In the genomic region with DNA sequence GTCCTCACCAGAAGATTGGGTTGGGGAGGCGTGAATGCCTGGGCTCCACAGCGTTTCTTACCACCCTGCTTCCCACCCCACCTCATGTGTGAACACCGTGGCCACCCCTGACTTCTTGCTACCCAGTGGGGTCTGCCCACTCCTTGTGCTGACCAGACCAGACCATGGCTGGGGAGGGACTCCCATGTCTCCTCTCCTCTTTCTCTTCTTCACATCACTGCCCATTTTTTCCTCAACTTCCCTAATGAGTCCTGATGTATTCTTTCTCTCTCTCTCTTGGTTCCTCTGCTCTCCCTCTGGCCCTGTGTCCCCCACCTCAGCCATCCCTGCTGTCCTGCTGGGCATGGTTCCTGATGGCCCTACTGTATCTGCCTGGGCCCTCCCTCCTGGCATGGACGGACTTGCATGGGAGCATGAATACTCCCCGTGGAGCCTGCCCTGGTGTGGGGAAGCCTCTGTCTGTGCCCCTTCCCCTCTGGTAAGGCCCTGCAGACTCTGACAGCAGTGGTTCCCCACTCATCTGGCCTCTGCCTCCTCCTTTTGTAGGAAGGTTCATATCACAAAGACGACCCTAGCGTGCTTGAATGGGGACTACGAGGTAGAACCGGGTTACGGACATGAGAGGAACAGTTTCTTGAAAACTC, we compare ENCODE assay signal across 23 cellular contexts.
DNase-seq lines count a peak whose midpoint lies in the region; ATAC-seq and TF ChIP-seq lines count a peak whose summit lies in the region.
"Had no signal": no experiment of that assay in that cellular context is flagged by ENCODE, and none has a peak within 500 bp of the region (broad histone marks: within the 10 kb centered on the region; RNA-seq: fewer than 3 reads in every experiment).

No MANE protein-coding gene starts in this region.

- no peak overlapping the region for H3K14ac ChIP-seq in neuronal stem cell (ENCODE audit: low read length)

- no peak overlapping the region for H2BK15ac ChIP-seq in neuronal stem cell (ENCODE audit: low read length)

- no peak for TF ChIP-seq CTCF in GM23338 (conservative IDR thresholded peaks at IDR 0.05; ENCODE audit: low read depth in 2 of 2)

- H2BK12ac ChIP-seq in neuronal stem cell (ENCODE audit: low read length) = no peak overlapping the region

- DNase-seq in D341Med (ENCODE audit: low spot score) (peak; percentile 7), GM23338 (ENCODE audit: low spot score) (no peak), islet precursor cell (peak; percentile 32), neuronal stem cell (ENCODE audit: low spot score) (no peak), NCI-H2107 (lab: John Stamatoyannopoulos, UW) (no peak)
- DNase-seq: CD4-positive, CD25-positive, alpha-beta regulatory T cell; H7; HFFc6; NCI-H1092 treated with DMSO at 0.1 percent for 48 hours; NCI-H1436 treated with DMSO at 0.1 percent for 48 hours; NCI-H2029; NCI-H2171; NCI-H345; NCI-H524; NCI-H774; NK-92 treated with Interleukin-12 subunit alpha and Interleukin-12 subunit beta, amount 100 ng/mL, for 24 hours; SHP77 treated with DMSO at 0.1 percent for 48 hours had no signal

- H4K20me1 ChIP-seq in GM23338 (replicated peaks; ENCODE audit: insufficient read depth) = no peaks in the 10 kb centered on the region

- no peaks in the 10 kb centered on the region for H3K9me3 ChIP-seq in neuronal stem cell (replicated peaks in 1 of 2; ENCODE audit: control insufficient read depth in 2 of 2, insufficient read depth in 1 of 2, low read depth in 1 of 2, low read length in 2 of 2)

- no peak overlapping the region for H2BK120ac ChIP-seq in neuronal stem cell (ENCODE audit: low read depth, low read length)

- H3K9ac ChIP-seq in neuronal stem cell (ENCODE audit: low read depth, low read length, poor library complexity) = no peak overlapping the region

- peaks cover 20% of the 10 kb centered on the region for H3K27me3 Mint-ChIP-seq in GM23338 (ENCODE audit: insufficient read depth, low read depth, poor library complexity)

- H3K27ac ChIP-seq in GM23338 (ENCODE audit: low read depth) (no peak overlapping the region), neuronal stem cell (replicated peaks; ENCODE audit: low read length) (no peak overlapping the region)
- H3K27ac ChIP-seq: HL-60, RWPE1 had no signal

- H3K79me2 ChIP-seq in GM23338 (replicated peaks; ENCODE audit: insufficient read depth) = no peaks in the 10 kb centered on the region

- H3K79me1 ChIP-seq in neuronal stem cell (ENCODE audit: low read depth, low read length) = no peaks in the 10 kb centered on the region

- ATAC-seq in GM23338 = no peak
- ATAC-seq in HG03378 (IDR thresholded peaks at IDR 0.05; ENCODE audit: unreplicated experiment) = no peak
- ATAC-seq in HG03469 (IDR thresholded peaks at IDR 0.05; ENCODE audit: unreplicated experiment) = no peak
- ATAC-seq in HG02798 (IDR thresholded peaks at IDR 0.05; ENCODE audit: poor library complexity, unreplicated experiment) = no peak
- ATAC-seq: K562 had no signal

- no peak overlapping the region for H2BK5ac ChIP-seq in neuronal stem cell (ENCODE audit: low read length)

- H3K4me3 ChIP-seq in GM23338 (no peak overlapping the region), neuronal stem cell (ENCODE audit: low read length in 2 of 2) (no peak overlapping the region)
- H3K4me3 ChIP-seq: K562 had no signal

- H3F3A ChIP-seq in GM23338 (replicated peaks; ENCODE audit: low read depth) = no peaks in the 10 kb centered on the region

- H3K27me3 ChIP-seq in GM23338 (ENCODE audit: insufficient read depth) (no peaks in the 10 kb centered on the region), neuronal stem cell (ENCODE audit: control insufficient read depth in 3 of 3, insufficient read depth in 3 of 3, low read depth in 1 of 3, low read length in 3 of 3) (no peaks in the 10 kb centered on the region)

- H3K4me2 ChIP-seq in GM23338 = no peak overlapping the region
- no peak overlapping the region for H3K4me2 ChIP-seq in neuronal stem cell (ENCODE audit: insufficient read depth, low read length, poor library complexity, severe bottlenecking)

- H2AFZ ChIP-seq in GM23338 (no peak overlapping the region), neuronal stem cell (ENCODE audit: low read length) (no peak overlapping the region)

- WGBS in neuronal stem cell (ENCODE audit: extremely low coverage in 2 of 2, insufficient read length in 2 of 2, insufficient replicate concordance in 1 of 2), 2 donors = no CpG with 5 or more reads among the region's 10 CpGs

- peak overlapping the region; percentile 68; the same call in 1 of the 2 replicates for H3K27ac Mint-ChIP-seq in GM23338
- H3K27ac Mint-ChIP-seq: CD4-positive, CD25-positive, alpha-beta regulatory T cell; HFFc6 had no signal

- H4K91ac ChIP-seq in neuronal stem cell (ENCODE audit: low read depth, low read length, poor library complexity) = no peak overlapping the region

- H3K23ac ChIP-seq in neuronal stem cell (ENCODE audit: low read depth, low read length, poor library complexity) = peak overlapping the region; percentile 23

- H3K9me3 Mint-ChIP-seq in GM23338 = peaks cover 2% of the 10 kb centered on the region; the same call in 2 of the 3 replicates
- H3K9me3 Mint-ChIP-seq: HFFc6 had no signal

- H4K8ac ChIP-seq in neuronal stem cell (ENCODE audit: low read depth, low read length) = no peak overlapping the region

- H3K36me3 ChIP-seq in GM23338 (ENCODE audit: insufficient read depth) = no peaks in the 10 kb centered on the region
- H3K36me3 ChIP-seq in neuronal stem cell (replicated peaks in 1 of 2; ENCODE audit: control insufficient read depth in 2 of 2, insufficient read depth in 2 of 2, low read length in 2 of 2) = no peaks in the 10 kb centered on the region

- no peak overlapping the region for H3K4me3 Mint-ChIP-seq in GM23338
- H3K4me3 Mint-ChIP-seq: CD4-positive, CD25-positive, alpha-beta regulatory T cell; HFFc6 had no signal

- no peaks in the 10 kb centered on the region for H3K9me2 ChIP-seq in GM23338 (ENCODE audit: insufficient read depth)

- H3K4me1 Mint-ChIP-seq in GM23338 = no peaks in the 10 kb centered on the region

- no peaks in the 10 kb centered on the region for H3K4me1 ChIP-seq in GM23338 (ENCODE audit: insufficient read depth)
- no peaks in the 10 kb centered on the region for H3K4me1 ChIP-seq in neuronal stem cell (ENCODE audit: control insufficient read depth in 2 of 2, insufficient read depth in 1 of 2, low read depth in 1 of 2, low read length in 2 of 2)

- H3K4ac ChIP-seq in neuronal stem cell (ENCODE audit: low read length) = no peak overlapping the region

- H3K36me3 Mint-ChIP-seq in GM23338 (ENCODE audit: low read depth) = peaks cover 3% of the 10 kb centered on the region; the same call in 2 of the 3 replicates
- H3K36me3 Mint-ChIP-seq: CD4-positive, CD25-positive, alpha-beta regulatory T cell had no signal

- H2AK5ac ChIP-seq in neuronal stem cell (ENCODE audit: low read depth, low read length) = no peak overlapping the region

- peak overlapping the region; percentile 19 for H3K18ac ChIP-seq in neuronal stem cell (ENCODE audit: low read length)

TF ChIP-seq in GM23338, 12 proteins besides CTCF, POLR2A, EP300 and RAD21 (continues in another document):
- TF ChIP-seq STAT1 (IDR thresholded peaks at IDR 0.05; ENCODE audit: unreplicated experiment) = no peak
- no peak for TF ChIP-seq ZNF114 (CRISPR knock-in tag; IDR thresholded peaks at IDR 0.05)
- TF ChIP-seq, protein P1, sequence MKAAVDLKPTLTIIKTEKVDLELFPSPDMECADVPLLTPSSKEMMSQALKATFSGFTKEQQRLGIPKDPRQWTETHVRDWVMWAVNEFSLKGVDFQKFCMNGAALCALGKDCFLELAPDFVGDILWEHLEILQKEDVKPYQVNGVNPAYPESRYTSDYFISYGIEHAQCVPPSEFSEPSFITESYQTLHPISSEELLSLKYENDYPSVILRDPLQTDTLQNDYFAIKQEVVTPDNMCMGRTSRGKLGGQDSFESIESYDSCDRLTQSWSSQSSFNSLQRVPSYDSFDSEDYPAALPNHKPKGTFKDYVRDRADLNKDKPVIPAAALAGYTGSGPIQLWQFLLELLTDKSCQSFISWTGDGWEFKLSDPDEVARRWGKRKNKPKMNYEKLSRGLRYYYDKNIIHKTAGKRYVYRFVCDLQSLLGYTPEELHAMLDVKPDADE (IDR thresholded peaks at IDR 0.05) = no peak
- TF ChIP-seq EZH2 (IDR thresholded peaks at IDR 0.05; ENCODE audit: low read depth, unreplicated experiment) = no peak
- TF ChIP-seq, protein P2, sequence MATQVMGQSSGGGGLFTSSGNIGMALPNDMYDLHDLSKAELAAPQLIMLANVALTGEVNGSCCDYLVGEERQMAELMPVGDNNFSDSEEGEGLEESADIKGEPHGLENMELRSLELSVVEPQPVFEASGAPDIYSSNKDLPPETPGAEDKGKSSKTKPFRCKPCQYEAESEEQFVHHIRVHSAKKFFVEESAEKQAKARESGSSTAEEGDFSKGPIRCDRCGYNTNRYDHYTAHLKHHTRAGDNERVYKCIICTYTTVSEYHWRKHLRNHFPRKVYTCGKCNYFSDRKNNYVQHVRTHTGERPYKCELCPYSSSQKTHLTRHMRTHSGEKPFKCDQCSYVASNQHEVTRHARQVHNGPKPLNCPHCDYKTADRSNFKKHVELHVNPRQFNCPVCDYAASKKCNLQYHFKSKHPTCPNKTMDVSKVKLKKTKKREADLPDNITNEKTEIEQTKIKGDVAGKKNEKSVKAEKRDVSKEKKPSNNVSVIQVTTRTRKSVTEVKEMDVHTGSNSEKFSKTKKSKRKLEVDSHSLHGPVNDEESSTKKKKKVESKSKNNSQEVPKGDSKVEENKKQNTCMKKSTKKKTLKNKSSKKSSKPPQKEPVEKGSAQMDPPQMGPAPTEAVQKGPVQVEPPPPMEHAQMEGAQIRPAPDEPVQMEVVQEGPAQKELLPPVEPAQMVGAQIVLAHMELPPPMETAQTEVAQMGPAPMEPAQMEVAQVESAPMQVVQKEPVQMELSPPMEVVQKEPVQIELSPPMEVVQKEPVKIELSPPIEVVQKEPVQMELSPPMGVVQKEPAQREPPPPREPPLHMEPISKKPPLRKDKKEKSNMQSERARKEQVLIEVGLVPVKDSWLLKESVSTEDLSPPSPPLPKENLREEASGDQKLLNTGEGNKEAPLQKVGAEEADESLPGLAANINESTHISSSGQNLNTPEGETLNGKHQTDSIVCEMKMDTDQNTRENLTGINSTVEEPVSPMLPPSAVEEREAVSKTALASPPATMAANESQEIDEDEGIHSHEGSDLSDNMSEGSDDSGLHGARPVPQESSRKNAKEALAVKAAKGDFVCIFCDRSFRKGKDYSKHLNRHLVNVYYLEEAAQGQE (IDR thresholded peaks at IDR 0.05; ENCODE audit: unreplicated experiment) = no peak
- no peak for TF ChIP-seq NANOG (IDR thresholded peaks at IDR 0.05; ENCODE audit: borderline replicate concordance)

Comparison
In these comparisons a context has a peak if more than half of its experiments do, and no peak if none do; other contexts are left out.
1. DNase-seq: peak in D341Med (single experiment) and islet precursor cell (single experiment); none in GM23338 (single experiment), neuronal stem cell (single experiment) and NCI-H2107 (single experiment).